ENCODE assay signal across 27 cellular contexts in the genomic region with DNA sequence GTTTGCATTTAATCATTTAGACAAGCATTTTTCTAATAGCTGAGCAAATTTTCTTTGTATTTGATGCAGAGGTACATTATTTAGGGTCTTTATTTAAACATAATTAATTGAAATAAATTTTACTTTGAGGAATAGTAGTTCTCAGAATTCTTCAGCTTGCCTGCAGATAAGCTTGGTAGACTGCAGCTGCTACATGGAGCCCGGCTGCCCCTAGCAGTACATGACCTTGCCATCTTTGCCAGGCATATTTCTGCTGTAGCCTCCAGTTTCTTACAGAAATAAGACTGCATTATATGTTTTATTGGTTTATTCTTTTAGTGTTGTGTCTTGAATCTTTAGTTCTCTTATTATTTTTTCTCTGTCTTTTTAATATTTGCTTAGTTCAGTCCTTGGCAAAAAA.
"Had no signal": no experiment of that assay in that cellular context is flagged by ENCODE, and none has a peak within 500 bp of the region (broad histone marks: within the 10 kb centered on the region; RNA-seq: fewer than 3 reads in every experiment).

No MANE protein-coding gene starts in this region.

- H3K4me3 Mint-ChIP-seq: natural killer cell; nephron progenitor cell; neural crest cell; stimulated activated effector memory CD8-positive, alpha-beta T cell treated with anti-CD3 and anti-CD28 coated beads, Interleukin-12 subunit alpha, Interleukin-12 subunit beta, amount 100 ng/mL, for 72 hours; stimulated activated naive B cell treated with anti-CD40 and anti-IgM and Interleukin-4, amounts not matched to agents 10 μg/mL and 1 μg/mL and 100 μg/mL, for 72 hours; stimulated activated naive CD8-positive, alpha-beta T cell treated with anti-CD3 and anti-CD28 coated beads, Interleukin-15, Interleukin-2, amounts not matched to agents 100 ng/mL and 50 ng/mL, for 24 hours had no signal

- H3K4me3 ChIP-seq: pancreas, prostate gland, right atrium auricular region, right lobe of liver, sigmoid colon, stomach, thoracic aorta, thyroid gland, tibial nerve, upper lobe of left lung, vagina had no signal

- H3K27me3 ChIP-seq: neutrophil, pancreas, right atrium auricular region, right lobe of liver, sigmoid colon, stomach, thyroid gland, tibial nerve, upper lobe of left lung, vagina had no signal

- H3K4me1 ChIP-seq: pancreas, prostate gland, sigmoid colon, stomach had no signal

- H3K9me3 Mint-ChIP-seq: natural killer cell; nephron progenitor cell; neural crest cell; stimulated activated effector memory CD8-positive, alpha-beta T cell treated with anti-CD3 and anti-CD28 coated beads, Interleukin-12 subunit alpha, Interleukin-12 subunit beta, amount 100 ng/mL, for 72 hours; stimulated activated naive CD8-positive, alpha-beta T cell treated with anti-CD3 and anti-CD28 coated beads, Interleukin-15, Interleukin-2, amounts not matched to agents 100 ng/mL and 50 ng/mL, for 24 hours had no signal

- ATAC-seq: natural killer cell; pancreas; right lobe of liver; stimulated activated effector memory CD8-positive, alpha-beta T cell treated with anti-CD3 and anti-CD28 coated beads, Interleukin-12 subunit alpha, Interleukin-12 subunit beta, amount 100 ng/mL, for 72 hours; stimulated activated naive B cell treated with anti-CD40 and anti-IgM and Interleukin-4, amounts not matched to agents 10 μg/mL and 1 μg/mL and 100 μg/mL, for 72 hours had no signal

- DNase-seq: natural killer cell; nephron progenitor cell; nucleus accumbens; pancreas; retina; right lobe of liver; sigmoid colon; small intestine; stimulated activated CD4-positive, alpha-beta T cell treated with anti-CD3 and anti-CD28 coated beads, Interleukin-15, amount 100 ng/mL, for 24 hours; stimulated activated CD4-positive, alpha-beta T cell treated with anti-CD3 and anti-CD28 coated beads, Interleukin-2, amount 100 ng/mL, for 24 hours; stimulated activated CD4-positive, alpha-beta T cell treated with anti-CD3 and anti-CD28 coated beads, Interleukin-2, amount 100 ng/mL, for 48 hours; stimulated activated CD4-positive, alpha-beta T cell treated with anti-CD3 and anti-CD28 coated beads, Interleukin-4, amount 100 ng/mL, for 24 hours; stimulated activated naive B cell treated with anti-CD40 and anti-IgM and Interleukin-4, amounts not matched to agents 10 μg/mL and 1 μg/mL and 100 μg/mL, for 72 hours; stimulated activated naive CD4-positive, alpha-beta T cell treated with Interleukin-2 at 50 U/mL for 16 hours; stomach; thyroid gland; trophoblast cell; upper lobe of left lung had no signal

- H3K36me3 Mint-ChIP-seq: natural killer cell; stimulated activated effector memory CD8-positive, alpha-beta T cell treated with anti-CD3 and anti-CD28 coated beads, Interleukin-12 subunit alpha, Interleukin-12 subunit beta, amount 100 ng/mL, for 72 hours; stimulated activated naive B cell treated with anti-CD40 and anti-IgM and Interleukin-4, amounts not matched to agents 10 μg/mL and 1 μg/mL and 100 μg/mL, for 72 hours had no signal

- H3K27ac Mint-ChIP-seq: natural killer cell; nephron progenitor cell; stimulated activated effector memory CD8-positive, alpha-beta T cell treated with anti-CD3 and anti-CD28 coated beads, Interleukin-12 subunit alpha, Interleukin-12 subunit beta, amount 100 ng/mL, for 72 hours; stimulated activated naive B cell treated with anti-CD40 and anti-IgM and Interleukin-4, amounts not matched to agents 10 μg/mL and 1 μg/mL and 100 μg/mL, for 72 hours; stimulated activated naive CD8-positive, alpha-beta T cell treated with anti-CD3 and anti-CD28 coated beads, Interleukin-15, Interleukin-2, amounts not matched to agents 100 ng/mL and 50 ng/mL, for 24 hours had no signal

- H3K27ac ChIP-seq: neutrophil, pancreas, prostate gland, right atrium auricular region, right lobe of liver, sigmoid colon, stomach, thoracic aorta, thyroid gland, tibial nerve, upper lobe of left lung, vagina had no signal

- H3K9me3 ChIP-seq: neutrophil, pancreas, prostate gland, right atrium auricular region, right lobe of liver, sigmoid colon, stomach, thoracic aorta, thyroid gland, tibial nerve, upper lobe of left lung, vagina had no signal
